Comparison of ENCODE assay signal across 23 cellular contexts in the genomic region with DNA sequence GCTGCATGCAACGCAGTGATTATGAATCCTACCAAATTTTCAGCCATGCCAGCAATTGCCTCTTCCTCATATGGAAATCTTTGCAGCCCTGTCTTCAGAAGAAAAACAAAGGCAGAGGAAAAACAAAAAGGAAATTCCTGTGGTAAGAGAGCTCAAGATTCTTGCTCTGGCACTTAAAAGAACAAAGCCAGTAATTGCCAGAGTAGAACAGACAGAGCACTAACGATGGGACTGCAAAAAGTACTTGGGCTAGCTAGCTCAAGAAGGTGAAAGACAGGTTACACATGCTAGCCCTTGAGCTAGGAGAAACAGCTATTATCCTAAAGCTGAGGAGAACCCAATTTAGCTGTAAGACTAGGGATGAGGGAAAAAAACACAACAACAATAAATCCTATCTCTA.
"Had no signal": no experiment of that assay in that cellular context is flagged by ENCODE, and none has a peak within 500 bp of the region (broad histone marks: within the 10 kb centered on the region; RNA-seq: fewer than 3 reads in every experiment).

No MANE protein-coding gene starts in this region.

- H3K27me3 ChIP-seq: brain microvascular endothelial cell, transverse colon, vagina had no signal

- H3K4me1 ChIP-seq: transverse colon, vagina had no signal

- H3K9me3 ChIP-seq: transverse colon, vagina had no signal

- H3K27ac ChIP-seq: brain microvascular endothelial cell, transverse colon, vagina had no signal

- FAIRE-seq: islet of Langerhans, small intestine had no signal

- DNase-seq: activated B cell treated with CpG ODN at 0.5 μM for 24 hours; activated CD4-positive, alpha-beta T cell treated with anti-CD3 and anti-CD28 coated beads for 48 hours; activated CD8-positive, alpha-beta memory T cell treated with anti-CD3 and anti-CD28 coated beads, Interleukin-2, amount 50 U/mL, for 48 hours; activated naive CD8-positive, alpha-beta T cell treated with anti-CD3 and anti-CD28 coated beads for 36 hours; activated T-cell treated with anti-CD3 and anti-CD28 coated beads, Interleukin-2, amount 50 U/mL, for 72 hours; amygdala; brain microvascular endothelial cell; effector CD8-positive, alpha-beta T cell; foreskin fibroblast; hypothalamus; left ventricle myocardium superior; natural killer cell; posterior cingulate gyrus; right cardiac atrium; small intestine; stimulated activated CD4-positive, alpha-beta T cell treated with anti-CD3 and anti-CD28 coated beads, Interleukin-4, amount 100 ng/mL, for 4 hours; stimulated activated CD8-positive, alpha-beta memory T cell treated with anti-CD3 and anti-CD28 coated beads, Interleukin-4, amount 100 ng/mL, for 48 hours; stimulated activated naive CD4-positive, alpha-beta T cell treated with Interleukin-2 at 50 U/mL for 16 hours; substantia nigra; T-helper 2 cell; transverse colon had no signal

- H3K36me3 ChIP-seq: brain microvascular endothelial cell, transverse colon, vagina had no signal

- ATAC-seq: activated T-cell treated with anti-CD3 and anti-CD28 coated beads, Interleukin-2, amount 50 U/mL, for 72 hours; left ventricle myocardium superior; natural killer cell; right cardiac atrium had no signal

- H3K4me3 ChIP-seq: transverse colon, vagina had no signal
